8 cellular contexts compared by ENCODE assay signal in the genomic region with DNA sequence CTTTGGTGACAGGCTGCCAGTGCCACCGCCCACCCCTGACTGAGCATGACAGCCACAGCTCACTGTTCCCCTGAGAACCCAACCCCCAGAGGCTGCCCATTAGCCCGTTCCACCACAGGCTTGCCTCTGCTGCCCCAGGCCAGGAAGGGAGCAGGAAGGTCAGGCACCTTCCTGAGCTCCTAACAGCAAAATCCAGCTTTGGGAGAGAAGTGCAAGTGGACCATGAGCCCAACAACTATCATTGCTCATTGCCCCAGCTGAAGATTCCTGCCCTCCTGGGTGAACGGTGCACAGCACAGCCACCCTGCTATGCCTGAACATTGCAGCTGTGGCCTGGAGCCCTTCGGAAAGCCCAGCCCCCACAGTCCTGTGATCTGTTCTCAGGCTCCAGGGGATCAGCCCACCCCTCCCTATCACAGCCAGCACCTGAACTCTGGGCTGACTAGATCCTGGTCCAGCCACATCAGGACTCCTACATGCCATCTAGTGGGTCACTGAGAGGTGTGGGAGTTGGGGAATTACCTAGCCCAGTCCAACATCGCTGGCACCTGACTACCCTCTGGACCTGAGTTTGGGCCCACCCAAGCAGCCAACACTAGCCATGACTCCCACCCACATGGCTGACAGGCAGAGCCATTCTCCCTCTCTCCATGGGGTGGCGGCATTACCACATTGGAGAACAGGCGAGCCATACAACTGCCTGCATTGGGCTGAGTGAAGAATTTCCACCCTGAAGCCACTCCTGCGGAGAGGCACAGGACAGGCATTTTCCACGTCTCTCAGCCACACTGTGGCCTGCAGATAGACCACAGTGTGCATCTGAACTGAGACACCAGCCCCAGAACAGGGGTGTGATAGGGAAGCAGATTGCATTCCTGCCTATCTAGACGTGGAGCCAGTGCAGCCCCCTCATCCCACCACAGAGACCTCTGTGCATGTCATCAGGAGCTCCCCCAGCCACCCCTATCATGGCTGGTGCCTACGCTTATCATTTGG. TPM values are rescaled to one million over a fixed set of nuclear protein-coding genes. Genes with fewer than 3 reads are reported as not detected.
DNase-seq lines count a peak whose midpoint lies in the region; ATAC-seq and TF ChIP-seq lines count a peak whose summit lies in the region.

No MANE protein-coding gene starts in this region.

- no peaks in the 10 kb centered on the region for H3K27me3 ChIP-seq in NT2/D1 (ENCODE audit: insufficient read depth, insufficient read length)

- H3K4me3 ChIP-seq in GM12864 (ENCODE audit: low read depth, low read length) (no peak overlapping the region), NT2/D1 (ENCODE audit: insufficient read length, low read depth) (no peak overlapping the region), epithelial cell of proximal tubule (ENCODE audit: low read depth, low read length) (no peak overlapping the region)

- peaks cover 8% of the 10 kb centered on the region for H3K4me1 ChIP-seq in NT2/D1 (ENCODE audit: insufficient read depth, insufficient read length)

- ATAC-seq in HG02642 (IDR thresholded peaks at IDR 0.05; ENCODE audit: poor library complexity, unreplicated experiment) = peak; percentile 58

- H3K36me3 ChIP-seq in NT2/D1 (ENCODE audit: insufficient read depth, insufficient read length, low read length) = no peaks in the 10 kb centered on the region

- TF ChIP-seq CTCF in GM12864 (IDR thresholded peaks at IDR 0.05; ENCODE audit: low read depth, low read length, missing control alignments) (peak; percentile 93), epithelial cell of proximal tubule (conservative IDR thresholded peaks at IDR 0.05; ENCODE audit: low read depth, low read length) (peak; percentile 87)

- H3K9ac ChIP-seq in NT2/D1 (ENCODE audit: insufficient read length, low read depth) = peak overlapping the region; percentile 17

- H3K9me3 ChIP-seq in NT2/D1 (ENCODE audit: insufficient read depth, low read length) = no peaks in the 10 kb centered on the region

- DNase-seq in GM12864 (ENCODE audit: low read depth) = no peak
- DNase-seq in NT2/D1 (ENCODE audit: low read depth, low spot score) = peak; percentile 51
- DNase-seq in activated CD8-positive, alpha-beta memory T cell treated with anti-CD3 and anti-CD28 coated beads, Interleukin-2, amount 50 U/mL, for 4 hours = peak; percentile 64
- DNase-seq in epithelial cell of proximal tubule (ENCODE audit: low read depth) = no peak
- peak; percentile 72 for DNase-seq in mucosa of gallbladder (ENCODE audit: low spot score)
- peak; percentile 80 for DNase-seq in stimulated activated CD8-positive, alpha-beta memory T cell treated with anti-CD3 and anti-CD28 coated beads, Interleukin-4, amount 100 ng/mL, for 48 hours
- DNase-seq in NCI-H187 treated with DMSO at 0.1 percent for 48 hours (lab: John Stamatoyannopoulos, UW) = no peak

RNA-seq across cellular contexts. Expression of a gene that starts 58.4 kb away (rescaled TPM):
- not detected in 2 replicates for total RNA-seq in epithelial cell of proximal tubule
- total RNA-seq in mucosa of gallbladder = not detected

Comparison
In these comparisons a context has a peak if more than half of its experiments do, and no peak if none do; other contexts are left out.
1. DNase-seq: peak in NT2/D1 (single experiment), activated CD8-positive, alpha-beta memory T cell treated with anti-CD3 and anti-CD28 coated beads, Interleukin-2, amount 50 U/mL, for 4 hours (single experiment), mucosa of gallbladder (single experiment) and stimulated activated CD8-positive, alpha-beta memory T cell treated with anti-CD3 and anti-CD28 coated beads, Interleukin-4, amount 100 ng/mL, for 48 hours (single experiment); none in GM12864 (single experiment), epithelial cell of proximal tubule (single experiment) and NCI-H187 treated with DMSO at 0.1 percent for 48 hours (single experiment).